In the genomic region with DNA sequence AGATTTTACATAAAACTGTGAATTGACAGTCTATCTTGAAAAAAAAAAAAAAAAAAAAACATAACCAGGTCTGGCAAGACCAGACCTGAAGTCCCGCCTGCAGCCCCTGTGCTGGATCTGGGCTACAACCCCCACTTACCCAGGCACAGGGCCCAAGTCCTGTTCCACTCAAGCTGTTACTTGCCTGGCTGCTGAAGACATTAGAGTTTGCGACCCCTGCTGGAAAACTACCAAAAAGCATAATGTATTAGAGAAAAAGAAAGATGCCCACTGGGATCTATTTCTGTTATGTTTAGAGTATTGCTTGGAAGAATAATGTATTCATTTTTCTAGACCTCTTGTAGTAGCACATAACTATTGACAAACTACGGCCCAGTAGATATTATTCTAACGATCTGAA, we compare ENCODE assay signal across 8 cellular contexts. TPM values are rescaled to one million over a fixed set of nuclear protein-coding genes. Genes with fewer than 3 reads are reported as not detected.
DNase-seq lines count a peak whose midpoint lies in the region; ATAC-seq, FAIRE-seq and TF ChIP-seq lines count a peak whose summit lies in the region.

No MANE protein-coding gene starts in this region.

- H3K27me3 Mint-ChIP-seq in astrocyte (ENCODE audit: low read depth, unreplicated experiment) = peaks cover 15% of the 10 kb centered on the region
- H3K27me3 Mint-ChIP-seq in memory B cell = no peaks in the 10 kb centered on the region

- ATAC-seq in memory B cell (ENCODE audit: low read depth) = peak; percentile 19
- ATAC-seq in GM21529 (IDR thresholded peaks at IDR 0.05; ENCODE audit: unreplicated experiment) = no peak

- no peak overlapping the region for H3K27ac Mint-ChIP-seq in astrocyte (ENCODE audit: unreplicated experiment)
- no peak overlapping the region for H3K27ac Mint-ChIP-seq in memory B cell

- H3K27me3 ChIP-seq in A673 (replicated peaks; ENCODE audit: insufficient read depth, low read depth, low read length, poor library complexity) = no peaks in the 10 kb centered on the region
- H3K27me3 ChIP-seq in astrocyte (ENCODE audit: insufficient read depth, low read length) = peaks cover 20% of the 10 kb centered on the region

- H4K20me1 ChIP-seq in astrocyte (ENCODE audit: insufficient read depth, low read length) = peaks cover 3% of the 10 kb centered on the region

- H3K27ac ChIP-seq in A673 (ENCODE audit: low read depth, low read length, poor library complexity, severe bottlenecking) (no peak overlapping the region), astrocyte (ENCODE audit: low read depth, low read length) (no peak overlapping the region)

- H3K4me1 Mint-ChIP-seq in astrocyte (ENCODE audit: low read depth, unreplicated experiment) (peaks cover 23% of the 10 kb centered on the region), memory B cell (peaks cover 38% of the 10 kb centered on the region)

- H3K4me3 ChIP-seq in A673 (ENCODE audit: low read depth, low read length, poor library complexity, severe bottlenecking) (no peak overlapping the region), astrocyte (ENCODE audit: insufficient read depth, low read depth, low read length) (no peak overlapping the region)

- no peak for FAIRE-seq in astrocyte (lab: Jason Lieb, UNC)

- no peaks in the 10 kb centered on the region for H3K4me1 ChIP-seq in A673 (ENCODE audit: insufficient read depth, low read length, poor library complexity, severe bottlenecking)
- H3K4me1 ChIP-seq in astrocyte (ENCODE audit: insufficient read depth, low read length) = peaks cover 21% of the 10 kb centered on the region

- CTCF ChIA-PET in A673 (lab: Charles Lee) = no interaction called here

- H3K9me3 ChIP-seq in A673 (ENCODE audit: low read depth, low read length, poor library complexity, severe bottlenecking) = peaks cover 5% of the 10 kb centered on the region
- H3K9me3 ChIP-seq in astrocyte (ENCODE audit: insufficient read depth, low read depth, low read length) = no peaks in the 10 kb centered on the region

- POLR2A ChIA-PET in A673 (lab: Charles Lee; ENCODE audit: low non-redundant PET) = no interaction called here

- H3K9me3 Mint-ChIP-seq in astrocyte (ENCODE audit: unreplicated experiment) (no peaks in the 10 kb centered on the region), memory B cell (no peaks in the 10 kb centered on the region)

- no peak overlapping the region for H3K4me3 Mint-ChIP-seq in astrocyte (ENCODE audit: unreplicated experiment)
- no peak overlapping the region for H3K4me3 Mint-ChIP-seq in memory B cell

- no peak overlapping the region for H3K4me2 ChIP-seq in astrocyte (ENCODE audit: low read length)

- H3K36me3 Mint-ChIP-seq in astrocyte (ENCODE audit: low read depth, unreplicated experiment) (no peaks in the 10 kb centered on the region), memory B cell (peaks cover 4% of the 10 kb centered on the region)

- no peaks in the 10 kb centered on the region for H3K79me2 ChIP-seq in astrocyte (ENCODE audit: insufficient read depth, low read length)

- no peak overlapping the region for H3K9ac ChIP-seq in astrocyte (ENCODE audit: low read length)

- DNase-seq in A673 (ENCODE audit: low spot score) (peak; percentile 6), GM10266 (ENCODE audit: extremely low spot score) (peak; percentile 69), M059J (ENCODE audit: low read depth) (peak; percentile 34), astrocyte (ENCODE audit: low read depth) (no peak), memory B cell (ENCODE audit: low spot score in 2 of 2) (peak; percentile 33 to 42), mesenteric fat pad (ENCODE audit: low spot score) (no peak), MV-4-11 (lab: John Stamatoyannopoulos, UW) (no peak)

- intact Hi-C loops in A673 (cut with micrococcal nuclease; ENCODE audit: unreplicated experiment) = loop anchor here (5.0 kb wide), 1 partner anchor 842 kb away; no protein-coding TSS in a partner anchor

- no peak overlapping the region for H2AFZ ChIP-seq in astrocyte (ENCODE audit: low read depth, low read length)

- TF ChIP-seq CTCF in A673 (conservative IDR thresholded peaks at IDR 0.05; ENCODE audit: low read depth, low read length) = 0 out of 2 replicates have a peak, but pooled peaks have one; percentile 28
- TF ChIP-seq CTCF in GM10266 (IDR thresholded peaks at IDR 0.05; ENCODE audit: control insufficient read depth, insufficient read depth, low read depth, missing control alignments) = peak; percentile 61
- peak; percentile 45 for TF ChIP-seq CTCF in astrocyte (IDR thresholded peaks at IDR 0.05; ENCODE audit: insufficient read depth, low read depth, low read length)

- no peaks in the 10 kb centered on the region for H3K36me3 ChIP-seq in A673 (ENCODE audit: insufficient read depth, low read length, poor library complexity, severe bottlenecking)
- H3K36me3 ChIP-seq in astrocyte (ENCODE audit: insufficient read depth, low read length) = no peaks in the 10 kb centered on the region

- BruUV-seq in A673 (replicated peaks; lab: Mats Ljungman, UMichigan) = no TSS peak

RNA-seq across cellular contexts. Expression of a gene that starts 4.7 kb away (rescaled TPM):
- total RNA-seq in A673 (2021) (not detected in 2 replicates), astrocyte (0.18 and 0.22 TPM in 2 replicates), mesenteric fat pad (4.2 TPM)
- not detected in 2 replicates for total RNA-seq in M059J (2014; rRNA removed; shearing (Covaris generic))

Comparison
In these comparisons a context has a peak if more than half of its experiments do, and no peak if none do; other contexts are left out.
1. DNase-seq: peak in A673 (single experiment), GM10266 (single experiment), M059J (single experiment) and memory B cell (2 of 2); none in astrocyte (single experiment), mesenteric fat pad (single experiment) and MV-4-11 (single experiment).
2. Peak in every context shown above with its lines, with median percentiles within 50 percentile points of each other: CTCF ChIP-seq.